In genomic region chr10:63206997-63207952, GRCh38 we compare ENCODE assay signal across 8 cellular contexts.
DNase-seq lines count a peak whose midpoint lies in the region; ATAC-seq and TF ChIP-seq lines count a peak whose summit lies in the region.

No MANE protein-coding gene starts in this region.

- no peak overlapping the region for H3K4me3 ChIP-seq in CD8-positive, alpha-beta T cell (ENCODE audit: low read depth, low read length)
- H3K4me3 ChIP-seq in PC-3 (ENCODE audit: low read length) (no peak overlapping the region), ectodermal cell (ENCODE audit: insufficient read depth, low read depth, low read length) (no peak overlapping the region), muscle layer of duodenum (ENCODE audit: low read depth in 1 of 2, low read length in 2 of 2) (peak overlapping the region; percentile 23 to 25), HAP-1 (no peak overlapping the region)

- no peak overlapping the region for H3K14ac ChIP-seq in H9 (ENCODE audit: insufficient read depth, low read length)

- H4K20me1 ChIP-seq in H9 (ENCODE audit: control insufficient read depth, insufficient read depth, insufficient read length), result no peaks in the 10 kb centered on the region
- peaks cover 32% of the 10 kb centered on the region for H4K20me1 ChIP-seq in PC-3 (ENCODE audit: low read length)

- H3F3A ChIP-seq in PC-3 (ENCODE audit: low read length, unreplicated experiment), result no peaks in the 10 kb centered on the region

- no peak overlapping the region for H2BK5ac ChIP-seq in H9 (ENCODE audit: insufficient read length, low read length)

- DNase-seq in CD8-positive, alpha-beta T cell, result no peak
- DNase-seq in H9 (no peak), PC-3 (no peak), HAP-1 (ENCODE audit: low spot score in 2 of 2) (no peak), SKM-1 (lab: John Stamatoyannopoulos, UW; ENCODE audit: unreplicated experiment) (no peak), NCI-H2029 (lab: John Stamatoyannopoulos, UW) (no peak)

- CTCF ChIA-PET in CD8-positive, alpha-beta T cell (lab: Charles Lee), result interaction anchor here (0.8 to 2.4 kb wide), 4 partner anchors 9 to 419 kb away, joined by 3 to 10 read pairs (median 3); no protein-coding TSS in a partner anchor
- CTCF ChIA-PET in PC-3 (lab: Charles Lee), result no interaction called here

- no peak overlapping the region for H3T11ph ChIP-seq in H9 (ENCODE audit: low read length)

- peak; percentile 20 for ATAC-seq in CD8-positive, alpha-beta T cell
- peak; percentile 22 for ATAC-seq in PC-3

- H4K5ac ChIP-seq in H9 (ENCODE audit: insufficient read length, low read depth, low read length), result no peak overlapping the region

- peaks cover 71% of the 10 kb centered on the region for H3K36me3 Mint-ChIP-seq in CD8-positive, alpha-beta T cell
- peaks cover 42 to 71% (median 59%) of the 10 kb centered on the region in 3 experiments; a peak in 6 of 7 replicates for H3K36me3 Mint-ChIP-seq in H9 (ENCODE audit: insufficient read depth in 1 of 3, low read depth in 3 of 3)

- intact Hi-C loops in CD8-positive, alpha-beta T cell (cut with DNase I, micrococcal nuclease), result no loop called here
- intact Hi-C loops in PC-3 (cut with micrococcal nuclease), result no loop called here

- H3K56ac ChIP-seq in H9 (ENCODE audit: insufficient read length, low read depth, low read length), result no peak overlapping the region

- no peak overlapping the region for H2BK120ac ChIP-seq in H9 (ENCODE audit: low read depth, low read length, poor library complexity, severe bottlenecking)

- peak overlapping the region; percentile 54 for H3K4me3 Mint-ChIP-seq in CD8-positive, alpha-beta T cell
- peak overlapping the region in 1 of 2 experiments; percentile 3; a peak in 1 of 5 replicates for H3K4me3 Mint-ChIP-seq in H9

- no peak overlapping the region for H3K4ac ChIP-seq in H9 (ENCODE audit: low read depth, low read length)

- H2BK20ac ChIP-seq in H9 (ENCODE audit: low read depth, low read length, poor library complexity, severe bottlenecking), result no peak overlapping the region

- H3K4me1 Mint-ChIP-seq in CD8-positive, alpha-beta T cell (ENCODE audit: low read depth), result peaks cover 65% of the 10 kb centered on the region
- H3K4me1 Mint-ChIP-seq in H9, result peaks cover 65 to 68% of the 10 kb centered on the region in 2 experiments

- H2AK5ac ChIP-seq in H9 (ENCODE audit: insufficient read length, low read length), result no peak overlapping the region

- H2BK15ac ChIP-seq in H9 (ENCODE audit: low read depth, low read length), result no peak overlapping the region

- TSS peak; percentile 18 for BruUV-seq in PC-3 (replicated peaks; lab: Mats Ljungman, UMichigan)

- POLR2A ChIA-PET in CD8-positive, alpha-beta T cell (lab: Charles Lee), result interaction anchor here (1.8 kb wide), 1 partner anchor 314 kb away, joined by 7 read pairs; the partner anchor contains the start of gene REEP3
- POLR2A ChIA-PET in PC-3 (lab: Charles Lee; ENCODE audit: unreplicated experiment), result interaction anchor here (0.7 kb wide), 1 partner anchor 337 kb away, joined by 3 read pairs; no protein-coding TSS in a partner anchor

- H4K8ac ChIP-seq in H9 (replicated peaks; ENCODE audit: insufficient read length, low read depth, low read length), result no peak overlapping the region

- H3K23ac ChIP-seq in H9 (ENCODE audit: insufficient read length, low read depth, low read length), result no peak overlapping the region

- in situ Hi-C loops in HAP-1 (cut with MboI; ENCODE audit: low sequenced_read_pairs), result no loop called here

- no peaks in the 10 kb centered on the region for H3K27me3 ChIP-seq in CD8-positive, alpha-beta T cell (ENCODE audit: insufficient read depth, low read length)
- H3K27me3 ChIP-seq in H9 (ENCODE audit: insufficient read depth, low read length) (no peaks in the 10 kb centered on the region), PC-3 (ENCODE audit: low read length) (no peaks in the 10 kb centered on the region), ectodermal cell (ENCODE audit: control insufficient read depth, insufficient read depth, low read length, poor library complexity, severe bottlenecking) (no peaks in the 10 kb centered on the region), muscle layer of duodenum (ENCODE audit: low read depth, low read length) (no peaks in the 10 kb centered on the region), HAP-1 (ENCODE audit: low read depth) (no peaks in the 10 kb centered on the region)

- H3K79me2 ChIP-seq in H9 (ENCODE audit: insufficient read depth, low read length) (peaks cover 17% of the 10 kb centered on the region; the same call in 1 of the 2 replicates), PC-3 (ENCODE audit: low read length) (peaks cover 51% of the 10 kb centered on the region)

- peak overlapping the region; percentile 7 for H3K27ac Mint-ChIP-seq in CD8-positive, alpha-beta T cell
- peak overlapping the region in 2 of 3 experiments; percentile 27 to 96; a peak in 4 of 7 replicates for H3K27ac Mint-ChIP-seq in H9

- no peak overlapping the region for H3K9ac ChIP-seq in H9 (ENCODE audit: extremely low read depth, insufficient read length, low read length)
- H3K9ac ChIP-seq in PC-3 (ENCODE audit: low read length), result no peak overlapping the region

- WGBS in H9 (ENCODE audit: extremely low coverage, insufficient read length, low lambda C conversion rate), result no CpG with 5 or more reads among the region's 9 CpGs
- WGBS in ectodermal cell, 2 experiments, result 89 to 92% methylated on average over 9 of the region's 9 CpGs

- no peak overlapping the region for H3K18ac ChIP-seq in H9 (ENCODE audit: insufficient read length, low read depth, low read length)

- no peaks in the 10 kb centered on the region for H3K9me2 ChIP-seq in PC-3 (replicated peaks; ENCODE audit: low read length)

- no peaks in the 10 kb centered on the region for H3K23me2 ChIP-seq in H9 (ENCODE audit: insufficient read length, low read depth, low read length, poor library complexity, severe bottlenecking)

- H2AFZ ChIP-seq in H9 (ENCODE audit: low read length), result no peak overlapping the region
- H2AFZ ChIP-seq in PC-3 (ENCODE audit: low read length), result no peak overlapping the region

- no peaks in the 10 kb centered on the region for H3K27me3 Mint-ChIP-seq in CD8-positive, alpha-beta T cell (ENCODE audit: low read depth)
- no peaks in the 10 kb centered on the region for H3K27me3 Mint-ChIP-seq in H9 (ENCODE audit: low read depth)

- no peaks in the 10 kb centered on the region for H3K9me3 ChIP-seq in CD8-positive, alpha-beta T cell (ENCODE audit: low read length)
- H3K9me3 ChIP-seq in H9 (ENCODE audit: control insufficient read depth, low read depth, low read length) (no peaks in the 10 kb centered on the region), PC-3 (ENCODE audit: low read length) (no peaks in the 10 kb centered on the region), ectodermal cell (ENCODE audit: control insufficient read depth, low read length) (no peaks in the 10 kb centered on the region), muscle layer of duodenum (ENCODE audit: control insufficient read depth in 1 of 2, low read length in 2 of 2) (no peaks in the 10 kb centered on the region), HAP-1 (no peaks in the 10 kb centered on the region)

- no peak overlapping the region for H2BK12ac ChIP-seq in H9 (ENCODE audit: insufficient read length, low read depth, low read length)

- peaks cover 4% of the 10 kb centered on the region for H3K79me1 ChIP-seq in H9 (ENCODE audit: insufficient read depth, low read depth, low read length, poor library complexity, severe bottlenecking)

- H3K36me3 ChIP-seq in CD8-positive, alpha-beta T cell (ENCODE audit: insufficient read depth, low read length), result peaks cover 10% of the 10 kb centered on the region
- H3K36me3 ChIP-seq in PC-3 (ENCODE audit: low read depth, low read length) (peaks cover 71% of the 10 kb centered on the region), ectodermal cell (ENCODE audit: control insufficient read depth, insufficient read depth, low read length) (peaks cover 13% of the 10 kb centered on the region), muscle layer of duodenum (ENCODE audit: control insufficient read depth in 1 of 2, insufficient read depth in 2 of 2, low read length in 2 of 2) (peaks cover 6 to 17% of the 10 kb centered on the region in 2 donors), HAP-1 (replicated peaks) (peaks cover 8% of the 10 kb centered on the region; the same call in 1 of the 2 replicates)

- H3K4me2 ChIP-seq in H9 (ENCODE audit: insufficient read depth, insufficient read length, low read length) (no peak overlapping the region), PC-3 (ENCODE audit: low read length) (no peak overlapping the region)

- peaks cover 5% of the 10 kb centered on the region for H3K9me3 Mint-ChIP-seq in CD8-positive, alpha-beta T cell
- H3K9me3 Mint-ChIP-seq in H9, result no peaks in the 10 kb centered on the region

- H3K4me1 ChIP-seq in CD8-positive, alpha-beta T cell (ENCODE audit: insufficient read depth, low read length), result peaks cover 13% of the 10 kb centered on the region
- peaks cover 11% of the 10 kb centered on the region for H3K4me1 ChIP-seq in H9 (ENCODE audit: insufficient read depth, low read length)
- H3K4me1 ChIP-seq in PC-3 (ENCODE audit: insufficient read depth, low read length), result peaks cover 8% of the 10 kb centered on the region
- H3K4me1 ChIP-seq in ectodermal cell (ENCODE audit: control insufficient read depth, insufficient read depth, low read length), result peaks cover 21% of the 10 kb centered on the region
- peaks cover 21 to 47% of the 10 kb centered on the region in 2 donors for H3K4me1 ChIP-seq in muscle layer of duodenum (ENCODE audit: control insufficient read depth in 1 of 2, insufficient read depth in 2 of 2, low read length in 2 of 2)
- peaks cover 36% of the 10 kb centered on the region for H3K4me1 ChIP-seq in HAP-1

- no peak for TF ChIP-seq CTCF in CD8-positive, alpha-beta T cell (IDR thresholded peaks at IDR 0.05)
- TF ChIP-seq CTCF in H9 (conservative IDR thresholded peaks at IDR 0.05), result no peak
- TF ChIP-seq CTCF in PC-3 (conservative IDR thresholded peaks at IDR 0.05; ENCODE audit: low read depth, low read length), result no peak

- no peak overlapping the region for H3K27ac ChIP-seq in CD8-positive, alpha-beta T cell (ENCODE audit: low read depth, low read length)
- no peak overlapping the region for H3K27ac ChIP-seq in H9 (ENCODE audit: insufficient read length, low read depth, low read length)
- H3K27ac ChIP-seq in PC-3 (ENCODE audit: low read length), result no peak overlapping the region
- H3K27ac ChIP-seq in ectodermal cell (ENCODE audit: insufficient read depth, low read depth, low read length, poor library complexity, severe bottlenecking), result peak overlapping the region; percentile 29
- peak overlapping the region; percentile 61 for H3K27ac ChIP-seq in muscle layer of duodenum (ENCODE audit: low read length)

- H4K91ac ChIP-seq in H9 (ENCODE audit: insufficient read length, low read depth, low read length), result no peak overlapping the region

Comparison
In these comparisons a context has a peak if more than half of its experiments do, and no peak if none do; other contexts are left out.
1. H3K27ac ChIP-seq: peak in ectodermal cell (single experiment) and muscle layer of duodenum (single experiment); none in CD8-positive, alpha-beta T cell (single experiment), H9 (single experiment) and PC-3 (single experiment).
2. H3K4me3 ChIP-seq: peak in muscle layer of duodenum (2 of 2); none in CD8-positive, alpha-beta T cell (single experiment), PC-3 (single experiment), ectodermal cell (single experiment) and HAP-1 (single experiment).